ENCODE assay signal across 26 cellular contexts in genomic region chr1:76110662-76111061, GRCh38.
"Had no signal": no experiment of that assay in that cellular context is flagged by ENCODE, and none has a peak within 500 bp of the region (broad histone marks: within the 10 kb centered on the region; RNA-seq: fewer than 3 reads in every experiment).

No MANE protein-coding gene starts in this region.

- H3K36me3 Mint-ChIP-seq: activated CD4-positive, alpha-beta memory T cell treated with anti-CD3 and anti-CD28 coated beads for 36 hours; activated CD8-positive, alpha-beta memory T cell treated with anti-CD3 and anti-CD28 coated beads, Interleukin-2, amount 10 ng/mL, durations not matched to agents 7 days and 5 days; memory B cell; T-cell had no signal

- DNase-seq: activated CD4-positive, alpha-beta memory T cell treated with anti-CD3 and anti-CD28 coated beads for 36 hours; activated CD4-positive, alpha-beta T cell treated with anti-CD3 and anti-CD28 coated beads for 36 hours; activated CD8-positive, alpha-beta memory T cell treated with anti-CD3 and anti-CD28 coated beads, Interleukin-2, amount 10 ng/mL, durations not matched to agents 7 days and 5 days; activated naive CD4-positive, alpha-beta T cell treated with Interleukin-2 at 50 U/mL for 16 hours; activated naive CD8-positive, alpha-beta T cell treated with anti-CD3 and anti-CD28 coated beads, Interleukin-2, amount 10 ng/mL, durations not matched to agents 7 days and 5 days; anterior cingulate cortex; brain microvascular endothelial cell; dermis blood vessel endothelial cell; effector memory CD4-positive, alpha-beta T cell; heart left ventricle; mucosa of descending colon; naive thymus-derived CD4-positive, alpha-beta T cell; ovary; psoas muscle; right lobe of liver; small intestine; stimulated activated CD4-positive, alpha-beta T cell treated with anti-CD3 and anti-CD28 coated beads, Interleukin-15, amount 100 ng/mL, for 24 hours; stimulated activated CD4-positive, alpha-beta T cell treated with anti-CD3 and anti-CD28 coated beads, Interleukin-2, amount 100 ng/mL, for 48 hours; stomach; T-cell; upper lobe of left lung had no signal

- H3K9me3 ChIP-seq: gastroesophageal sphincter, heart left ventricle, mucosa of descending colon, ovary, psoas muscle, right lobe of liver, stomach, upper lobe of left lung had no signal

- ATAC-seq: activated CD4-positive, alpha-beta T cell treated with anti-CD3 and anti-CD28 coated beads for 36 hours; activated CD8-positive, alpha-beta memory T cell treated with anti-CD3 and anti-CD28 coated beads, Interleukin-2, amount 10 ng/mL, durations not matched to agents 7 days and 5 days; gastroesophageal sphincter; heart left ventricle; naive thymus-derived CD4-positive, alpha-beta T cell; psoas muscle; right lobe of liver; T-cell; WTC11 had no signal

- FAIRE-seq: small intestine had no signal

- H3K4me3 ChIP-seq: gastroesophageal sphincter, heart left ventricle, mucosa of descending colon, ovary, psoas muscle, right lobe of liver, SK-N-MC, stomach, upper lobe of left lung had no signal

- H3K27me3 Mint-ChIP-seq: activated CD4-positive, alpha-beta T cell treated with anti-CD3 and anti-CD28 coated beads for 36 hours; memory B cell had no signal

- H3K27ac Mint-ChIP-seq: activated CD4-positive, alpha-beta memory T cell treated with anti-CD3 and anti-CD28 coated beads for 36 hours; activated CD4-positive, alpha-beta T cell treated with anti-CD3 and anti-CD28 coated beads for 36 hours; activated CD8-positive, alpha-beta memory T cell treated with anti-CD3 and anti-CD28 coated beads, Interleukin-2, amount 10 ng/mL, durations not matched to agents 7 days and 5 days; activated naive CD8-positive, alpha-beta T cell treated with anti-CD3 and anti-CD28 coated beads, Interleukin-2, amount 10 ng/mL, durations not matched to agents 7 days and 5 days; activated T-helper 2 cell treated with anti-CD3 and anti-CD28 coated beads, Interferon-gamma antibody, Interleukin-2, Interleukin-4, amounts not matched to agents 10 μg/mL and 5 μg/mL and 100 μg/mL, durations not matched to agents 14 hours and 24 hours and 36 hours; memory B cell; naive thymus-derived CD4-positive, alpha-beta T cell; T-cell; WTC11 had no signal

- H3K4me3 Mint-ChIP-seq: activated CD4-positive, alpha-beta memory T cell treated with anti-CD3 and anti-CD28 coated beads for 36 hours; activated CD4-positive, alpha-beta T cell treated with anti-CD3 and anti-CD28 coated beads for 36 hours; activated CD8-positive, alpha-beta memory T cell treated with anti-CD3 and anti-CD28 coated beads, Interleukin-2, amount 10 ng/mL, durations not matched to agents 7 days and 5 days; activated naive CD8-positive, alpha-beta T cell treated with anti-CD3 and anti-CD28 coated beads, Interleukin-2, amount 10 ng/mL, durations not matched to agents 7 days and 5 days; memory B cell; naive thymus-derived CD4-positive, alpha-beta T cell; T-cell; WTC11 had no signal

- H3K9me3 Mint-ChIP-seq: activated CD4-positive, alpha-beta memory T cell treated with anti-CD3 and anti-CD28 coated beads for 36 hours; activated naive CD8-positive, alpha-beta T cell treated with anti-CD3 and anti-CD28 coated beads, Interleukin-2, amount 10 ng/mL, durations not matched to agents 7 days and 5 days; activated T-helper 2 cell treated with anti-CD3 and anti-CD28 coated beads, Interferon-gamma antibody, Interleukin-2, Interleukin-4, amounts not matched to agents 10 μg/mL and 5 μg/mL and 100 μg/mL, durations not matched to agents 14 hours and 24 hours and 36 hours; memory B cell; T-cell had no signal

- H3K4me1 ChIP-seq: psoas muscle, right lobe of liver, stomach had no signal

- H3K27ac ChIP-seq: brain microvascular endothelial cell, gastroesophageal sphincter, heart left ventricle, ovary, psoas muscle, right lobe of liver, SK-N-MC, stomach, upper lobe of left lung had no signal

- H3K4me1 Mint-ChIP-seq: activated CD4-positive, alpha-beta T cell treated with anti-CD3 and anti-CD28 coated beads for 36 hours; activated CD8-positive, alpha-beta memory T cell treated with anti-CD3 and anti-CD28 coated beads, Interleukin-2, amount 10 ng/mL, durations not matched to agents 7 days and 5 days; T-cell had no signal
